Comparison of ENCODE assay signal across 9 cellular contexts in genomic region chr17:60036796-60037677, GRCh38. TPM values are rescaled to one million over a fixed set of nuclear protein-coding genes. Genes with fewer than 3 reads are reported as not detected.
A peak's percentile ranks its signal among the peaks of the same experiment; 100 is the strongest.
DNase-seq lines count a peak whose midpoint lies in the region; ATAC-seq and TF ChIP-seq lines count a peak whose summit lies in the region.
"Had no signal": no experiment of that assay in that cellular context is flagged by ENCODE, and none has a peak within 500 bp of the region (broad histone marks: within the 10 kb centered on the region; RNA-seq: fewer than 3 reads in every experiment).

No MANE protein-coding gene starts in this region.

- intact Hi-C loops in esophagus squamous epithelium (cut with DNase I), result loop anchor here (5.0 kb wide), 1 partner anchor 120 kb away; no protein-coding TSS in a partner anchor
- intact Hi-C loops in natural killer cell (cut with micrococcal nuclease), result loop anchor here (5.0 kb wide), 3 partner anchors 125 to 400 kb away; no protein-coding TSS in a partner anchor

- H3K9ac ChIP-seq in HUES64 (ENCODE audit: low read depth, low read length) (peak overlapping the region; percentile 28; the same call in 1 of the 2 replicates), OCI-LY1 (ENCODE audit: low read length) (no peak overlapping the region)
- H3K9ac ChIP-seq: BLaER1 treated with 17β-estradiol and CSF1 and Interleukin-3, amounts not matched to agents 10 nM and 100 nM had no signal

- no peak overlapping the region for H3K27ac ChIP-seq in HUES64 (ENCODE audit: low read depth, low read length)
- H3K27ac ChIP-seq in OCI-LY1 (ENCODE audit: low read depth, low read length, poor library complexity, severe bottlenecking), result no peak overlapping the region
- H3K27ac ChIP-seq in esophagus squamous epithelium, result no peak overlapping the region
- H3K27ac ChIP-seq: BLaER1 treated with 17β-estradiol and CSF1 and Interleukin-3, amounts not matched to agents 10 nM and 100 nM had no signal

- TF ChIP-seq CTCF in OCI-LY1 (IDR thresholded peaks at IDR 0.05; ENCODE audit: low read length), result peak; percentile 96
- TF ChIP-seq CTCF in esophagus squamous epithelium (IDR thresholded peaks at IDR 0.05), result peak; percentile 61 to 93 (median 80)
- TF ChIP-seq CTCF in natural killer cell (IDR thresholded peaks at IDR 0.05), result peak; percentile 86

- H3K9me2 ChIP-seq in OCI-LY1 (ENCODE audit: low read depth, low read length), result no peaks in the 10 kb centered on the region

- WGBS in HUES64, result 43% methylated on average over 20 of the region's 20 CpGs
- 23 to 33% methylated on average over 15 to 17 of the region's 20 CpGs for WGBS in esophagus squamous epithelium, 2 donors

- peaks cover 4% of the 10 kb centered on the region; the same call in 1 of the 2 replicates for H3K36me3 ChIP-seq in HUES64 (ENCODE audit: insufficient read depth, low read length)
- no peaks in the 10 kb centered on the region for H3K36me3 ChIP-seq in OCI-LY1 (ENCODE audit: insufficient read depth, low read length)
- H3K36me3 ChIP-seq in esophagus squamous epithelium, result peaks cover 0 to 11% (median 0%) of the 10 kb centered on the region in 3 donors

- H3K9me3 ChIP-seq in HUES64 (ENCODE audit: insufficient read depth, low read depth, low read length) (no peaks in the 10 kb centered on the region), OCI-LY1 (ENCODE audit: low read length) (no peaks in the 10 kb centered on the region), esophagus squamous epithelium (no peaks in the 10 kb centered on the region)
- H3K9me3 ChIP-seq: BLaER1 treated with 17β-estradiol and CSF1 and Interleukin-3, amounts not matched to agents 10 nM and 100 nM had no signal

- H3K79me2 ChIP-seq in OCI-LY1 (ENCODE audit: insufficient read depth, low read length), result no peaks in the 10 kb centered on the region

- peaks cover 5% of the 10 kb centered on the region; the same call in 1 of the 2 replicates for H3K4me1 ChIP-seq in HUES64 (ENCODE audit: insufficient read depth, low read length)
- H3K4me1 ChIP-seq in OCI-LY1 (ENCODE audit: insufficient read depth, low read length, severe bottlenecking), result peaks cover 11% of the 10 kb centered on the region
- peaks cover 0 to 8% (median 0%) of the 10 kb centered on the region in 3 donors for H3K4me1 ChIP-seq in esophagus squamous epithelium

- TF ChIP-seq POLR2A in esophagus squamous epithelium (IDR thresholded peaks at IDR 0.05), result no peak

- H2AFZ ChIP-seq in OCI-LY1 (ENCODE audit: low read length), result no peak overlapping the region

- H3F3A ChIP-seq in OCI-LY1 (ENCODE audit: insufficient read depth, low read length), result no peaks in the 10 kb centered on the region

- DNase-seq in NCI-H1105 treated with DMSO at 0.1 percent for 48 hours (lab: John Stamatoyannopoulos, UW) (peak; percentile 7), NCI-H1105 (lab: John Stamatoyannopoulos, UW) (no peak), activated T-cell treated with anti-CD3 and anti-CD28 coated beads for 4 hours (peak; percentile 52), esophagus squamous epithelium (lab: John Stamatoyannopoulos, UW) (no peak), natural killer cell (peak; percentile 56)
- DNase-seq in stimulated activated CD8-positive, alpha-beta memory T cell treated with anti-CD3 and anti-CD28 coated beads, Interleukin-7, amount 100 ng/mL, for 48 hours (ENCODE audit: extremely low read depth in 1 of 2, low read depth in 1 of 2), result peak; percentile 30 to 53

- H3K27me3 ChIP-seq in HUES64 (ENCODE audit: insufficient read depth, low read length) (no peaks in the 10 kb centered on the region), OCI-LY1 (ENCODE audit: insufficient read depth, low read length) (no peaks in the 10 kb centered on the region), esophagus squamous epithelium (peaks cover 0 to 15% (median 0%) of the 10 kb centered on the region in 4 donors)
- H3K27me3 ChIP-seq: BLaER1 treated with 17β-estradiol and CSF1 and Interleukin-3, amounts not matched to agents 10 nM and 100 nM had no signal

- no peaks in the 10 kb centered on the region for H3K36me3 Mint-ChIP-seq in natural killer cell

- H3K9me3 Mint-ChIP-seq in natural killer cell, result no peaks in the 10 kb centered on the region

- H4K20me1 ChIP-seq in OCI-LY1 (ENCODE audit: insufficient read depth, low read length), result no peaks in the 10 kb centered on the region
- H4K20me1 ChIP-seq: BLaER1 treated with 17β-estradiol and CSF1 and Interleukin-3, amounts not matched to agents 10 nM and 100 nM had no signal

- no peak overlapping the region for H3K4me3 ChIP-seq in HUES64 (ENCODE audit: low read length)
- H3K4me3 ChIP-seq in OCI-LY1 (ENCODE audit: low read depth, low read length, poor library complexity, severe bottlenecking), result no peak overlapping the region
- peak overlapping the region in 1 of 4 donors; percentile 13 for H3K4me3 ChIP-seq in esophagus squamous epithelium
- H3K4me3 ChIP-seq: BLaER1 treated with 17β-estradiol and CSF1 and Interleukin-3, amounts not matched to agents 10 nM and 100 nM had no signal

- H3K4me1 Mint-ChIP-seq in natural killer cell, result peaks cover 5 to 6% of the 10 kb centered on the region in 2 donors

- H3K4me3 Mint-ChIP-seq in natural killer cell, result no peak overlapping the region

- H3K4me2 ChIP-seq in OCI-LY1 (ENCODE audit: low read length), result peak overlapping the region; percentile 15; the same call in 1 of the 2 replicates

- peaks cover 6 to 14% of the 10 kb centered on the region in 2 donors for H3K27me3 Mint-ChIP-seq in natural killer cell (ENCODE audit: low read depth in 2 of 2)

- ATAC-seq in natural killer cell, result peak; percentile 86 to 95 (median 91)

- H3K27ac Mint-ChIP-seq in natural killer cell, result no peak overlapping the region

RNA-seq across cellular contexts. Expression of gene HEATR6, which starts 41.7 kb away (rescaled TPM):
- polyA plus RNA-seq in HUES64 (2013, experiment 1 of 2), result 15.6 TPM
- 16.4 TPM for polyA plus RNA-seq in HUES64 (2013, experiment 2 of 2)
- total RNA-seq in esophagus squamous epithelium (10 to 100 TPM in 2 of 4 donors, 1 to 10 TPM in 2; 5.8 to 14.8 (median 11.4) TPM), natural killer cell (10 to 100 TPM; 10.3 to 19.3 (median 15.3) TPM)

Comparison
In these comparisons a context has a peak if more than half of its experiments do, and no peak if none do; other contexts are left out.
1. DNase-seq: peak in NCI-H1105 treated with DMSO at 0.1 percent for 48 hours (single experiment), activated T-cell treated with anti-CD3 and anti-CD28 coated beads for 4 hours (single experiment), natural killer cell (single experiment) and stimulated activated CD8-positive, alpha-beta memory T cell treated with anti-CD3 and anti-CD28 coated beads, Interleukin-7, amount 100 ng/mL, for 48 hours (2 of 2); none in NCI-H1105 (single experiment) and esophagus squamous epithelium (single experiment).
2. Peak in every context shown above with its lines, with median percentiles within 50 percentile points of each other: CTCF ChIP-seq.